Comparison of ENCODE assay signal across 24 cellular contexts in the genomic region with DNA sequence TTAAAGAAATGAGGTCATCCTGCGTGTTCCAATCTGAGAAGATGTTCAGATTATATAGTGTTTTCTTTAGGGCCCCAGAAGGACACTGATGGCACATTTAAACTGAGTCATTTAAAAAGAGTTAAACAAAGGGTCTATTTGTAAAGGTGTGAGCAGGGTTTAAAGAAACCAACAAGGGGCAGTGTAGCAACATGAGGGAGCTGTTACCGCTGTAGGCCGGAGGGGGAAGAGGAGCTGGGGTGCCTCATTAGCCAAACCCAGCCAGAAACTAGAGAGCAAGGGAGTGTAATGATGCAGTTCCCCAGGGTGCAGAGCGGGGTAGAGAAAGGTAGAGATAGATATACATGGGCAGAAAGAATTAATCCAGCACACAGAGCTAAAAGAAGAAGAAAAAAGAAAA.
DNase-seq lines count a peak whose midpoint lies in the region; ATAC-seq and TF ChIP-seq lines count a peak whose summit lies in the region.
"Had no signal": no experiment of that assay in that cellular context is flagged by ENCODE, and none has a peak within 500 bp of the region (broad histone marks: within the 10 kb centered on the region; RNA-seq: fewer than 3 reads in every experiment).

No MANE protein-coding gene starts in this region.

- H4K20me1 ChIP-seq in GM23338 (replicated peaks; ENCODE audit: insufficient read depth) (no peaks in the 10 kb centered on the region), hepatocyte (ENCODE audit: insufficient read depth, poor library complexity, severe bottlenecking) (no peaks in the 10 kb centered on the region), smooth muscle cell (ENCODE audit: low read depth) (no peaks in the 10 kb centered on the region)

- H3F3A ChIP-seq in GM23338 (replicated peaks; ENCODE audit: low read depth) (no peaks in the 10 kb centered on the region), smooth muscle cell (ENCODE audit: low read depth) (no peaks in the 10 kb centered on the region)

- ATAC-seq in GM23338, result peak; percentile 100
- peak; percentile 97 for ATAC-seq in WTC11
- no peak for ATAC-seq in foreskin keratinocyte
- ATAC-seq: effector memory CD8-positive, alpha-beta T cell; left lung had no signal

- intact Hi-C loops in adrenal gland (cut with DNase I), result no loop called here

- H3K9me3 Mint-ChIP-seq in GM23338, result no peaks in the 10 kb centered on the region
- peaks cover 9% of the 10 kb centered on the region for H3K9me3 Mint-ChIP-seq in WTC11
- H3K9me3 Mint-ChIP-seq: nephron had no signal

- H3K36me3 ChIP-seq in GM23338 (ENCODE audit: insufficient read depth) (no peaks in the 10 kb centered on the region; the same call in 1 of the 2 replicates), hepatocyte (replicated peaks; ENCODE audit: insufficient read depth, low read depth) (no peaks in the 10 kb centered on the region), adrenal gland (replicated peaks in 1 of 2) (no peaks in the 10 kb centered on the region), smooth muscle cell (ENCODE audit: low read depth) (no peaks in the 10 kb centered on the region)
- H3K36me3 ChIP-seq: esophagus muscularis mucosa, left lung, sigmoid colon, upper lobe of left lung had no signal

- POLR2A ChIA-PET in WTC11 (lab: Charles Lee), result no interaction called here

- TF ChIP-seq POLR2A in adrenal gland (IDR thresholded peaks at IDR 0.05), result no peak

- H3K27me3 Mint-ChIP-seq in GM23338 (ENCODE audit: insufficient read depth, low read depth, poor library complexity), result no peaks in the 10 kb centered on the region
- H3K27me3 Mint-ChIP-seq in WTC11 (ENCODE audit: low read depth), result no peaks in the 10 kb centered on the region

- H2AFZ ChIP-seq in GM23338 (no peak overlapping the region), hepatocyte (no peak overlapping the region), smooth muscle cell (ENCODE audit: low read depth) (no peak overlapping the region)
- H2AFZ ChIP-seq: parathyroid adenoma had no signal

- H3K27ac Mint-ChIP-seq in GM23338, result no peak overlapping the region
- H3K27ac Mint-ChIP-seq in WTC11, result no peak overlapping the region
- H3K27ac Mint-ChIP-seq: CD4-positive, alpha-beta T cell; effector memory CD8-positive, alpha-beta T cell; nephron had no signal

- DNase-seq in AG20443 (ENCODE audit: low spot score) (peak; percentile 65), GM23338 (ENCODE audit: low spot score) (peak; percentile 84), WTC11 (ENCODE audit: low spot score) (peak; percentile 45), hepatocyte (ENCODE audit: low spot score) (no peak), adrenal gland (no peak), foreskin keratinocyte (no peak), NCI-H1417 treated with DMSO at 0.1 percent for 48 hours (lab: John Stamatoyannopoulos, UW) (no peak), smooth muscle cell (lab: John Stamatoyannopoulos, UW; ENCODE audit: unreplicated experiment) (no peak)
- DNase-seq: ACHN; activated CD4-positive, alpha-beta T cell treated with anti-CD3 and anti-CD28 coated beads, Interleukin-2, amount 50 U/mL, for 48 hours; activated CD4-positive, CD25-positive, alpha-beta regulatory T cell; activated CD8-positive, alpha-beta memory T cell treated with anti-CD3 and anti-CD28 coated beads, Interleukin-2, amount 50 U/mL, for 48 hours; CD4-positive, alpha-beta T cell; DMS 273 treated with DMSO at 0.1 percent for 48 hours; effector memory CD8-positive, alpha-beta T cell; IMR-90; left lung; NCI-H510A treated with DMSO at 0.1 percent for 48 hours; sigmoid colon; T-helper 9 cell; upper lobe of left lung had no signal

- no peak overlapping the region for H3K27ac ChIP-seq in GM23338 (ENCODE audit: low read depth)
- H3K27ac ChIP-seq in hepatocyte, result no peak overlapping the region
- no peak overlapping the region for H3K27ac ChIP-seq in adrenal gland
- no peak overlapping the region for H3K27ac ChIP-seq in foreskin keratinocyte
- H3K27ac ChIP-seq in smooth muscle cell (ENCODE audit: low read depth), result no peak overlapping the region
- H3K27ac ChIP-seq: esophagus muscularis mucosa, left lung, parathyroid adenoma, sigmoid colon, upper lobe of left lung had no signal

- H3K27me3 ChIP-seq in GM23338 (ENCODE audit: insufficient read depth), result no peaks in the 10 kb centered on the region
- H3K27me3 ChIP-seq in hepatocyte, result no peaks in the 10 kb centered on the region
- H3K27me3 ChIP-seq in adrenal gland, result peaks cover 27% of the 10 kb centered on the region
- H3K27me3 ChIP-seq in foreskin keratinocyte, result no peaks in the 10 kb centered on the region
- no peaks in the 10 kb centered on the region for H3K27me3 ChIP-seq in smooth muscle cell (ENCODE audit: low read depth)
- H3K27me3 ChIP-seq: upper lobe of left lung had no signal

- H3K4me3 Mint-ChIP-seq in GM23338 (no peak overlapping the region), WTC11 (no peak overlapping the region)
- H3K4me3 Mint-ChIP-seq: CD4-positive, alpha-beta T cell; effector memory CD8-positive, alpha-beta T cell; nephron had no signal

- H3K4me1 Mint-ChIP-seq in GM23338 (peaks cover 9% of the 10 kb centered on the region; the same call in 2 of the 3 replicates), WTC11 (peaks cover 12% of the 10 kb centered on the region)

- H3K4me2 ChIP-seq in GM23338 (no peak overlapping the region), hepatocyte (no peak overlapping the region), smooth muscle cell (no peak overlapping the region)

- no peaks in the 10 kb centered on the region for H3K9me3 ChIP-seq in hepatocyte (ENCODE audit: low read depth)
- no peaks in the 10 kb centered on the region for H3K9me3 ChIP-seq in adrenal gland (replicated peaks in 1 of 3)
- H3K9me3 ChIP-seq in smooth muscle cell (replicated peaks; ENCODE audit: low read depth), result no peaks in the 10 kb centered on the region
- H3K9me3 ChIP-seq: esophagus muscularis mucosa, left lung, sigmoid colon, upper lobe of left lung had no signal

- H3K4me1 ChIP-seq in GM23338 (ENCODE audit: insufficient read depth), result no peaks in the 10 kb centered on the region
- H3K4me1 ChIP-seq in hepatocyte (ENCODE audit: insufficient read depth), result peaks cover 3% of the 10 kb centered on the region
- no peaks in the 10 kb centered on the region for H3K4me1 ChIP-seq in adrenal gland (replicated peaks in 1 of 2)
- H3K4me1 ChIP-seq in foreskin keratinocyte, result no peaks in the 10 kb centered on the region
- H3K4me1 ChIP-seq in smooth muscle cell (ENCODE audit: low read depth), result no peaks in the 10 kb centered on the region
- H3K4me1 ChIP-seq: esophagus muscularis mucosa, left lung, parathyroid adenoma, sigmoid colon, upper lobe of left lung had no signal

- H3K4me3 ChIP-seq in GM23338 (no peak overlapping the region), hepatocyte (no peak overlapping the region), adrenal gland (no peak overlapping the region), smooth muscle cell (no peak overlapping the region)
- H3K4me3 ChIP-seq: esophagus muscularis mucosa, left lung, sigmoid colon, upper lobe of left lung had no signal

- H3K36me3 Mint-ChIP-seq in GM23338 (ENCODE audit: low read depth), result no peaks in the 10 kb centered on the region
- H3K36me3 Mint-ChIP-seq in WTC11, result 0 out of 2 replicates have a peak, but pooled peaks cover 2% of the 10 kb centered on the region

- H3K9me2 ChIP-seq in GM23338 (ENCODE audit: insufficient read depth) (no peaks in the 10 kb centered on the region; the same call in 1 of the 2 replicates), hepatocyte (replicated peaks; ENCODE audit: insufficient read depth) (no peaks in the 10 kb centered on the region)

- TF ChIP-seq CTCF in GM23338 (conservative IDR thresholded peaks at IDR 0.05; ENCODE audit: low read depth in 2 of 2) (peak; percentile 73 to 80), WTC11 (IDR thresholded peaks at IDR 0.05) (no peak), hepatocyte (IDR thresholded peaks at IDR 0.05; ENCODE audit: poor library complexity) (peak; percentile 14), adrenal gland (IDR thresholded peaks at IDR 0.05) (no peak), foreskin keratinocyte (conservative IDR thresholded peaks at IDR 0.05) (no peak), smooth muscle cell (IDR thresholded peaks at IDR 0.05; ENCODE audit: borderline replicate concordance, insufficient read depth, poor library complexity, severe bottlenecking) (no peak)

- WGBS in hepatocyte (ENCODE audit: low lambda C conversion rate, missing lambda C conversion rate), result 41% methylated on average over 4 of the region's 4 CpGs
- WGBS in adrenal gland, 4 donors, result 45 to 52% (median 50%) methylated on average over 4 of the region's 4 CpGs
- WGBS in smooth muscle cell (ENCODE audit: low lambda C conversion rate), result 38% methylated on average over 4 of the region's 4 CpGs

- H3K79me2 ChIP-seq in GM23338 (replicated peaks; ENCODE audit: insufficient read depth) (no peaks in the 10 kb centered on the region), hepatocyte (no peaks in the 10 kb centered on the region), smooth muscle cell (ENCODE audit: low read depth) (no peaks in the 10 kb centered on the region)
- H3K79me2 ChIP-seq: parathyroid adenoma had no signal

- no peak overlapping the region for H3K9ac ChIP-seq in smooth muscle cell (ENCODE audit: low read depth)
- H3K9ac ChIP-seq: parathyroid adenoma had no signal

- CTCF ChIA-PET in WTC11 (lab: Charles Lee), result interaction anchor here (0.6 to 1.2 kb wide), 16 partner anchors 8 to 272 kb away, joined by 3 to 8 read pairs (median 4); no protein-coding TSS in a partner anchor

TF ChIP-seq in GM23338, 12 proteins besides CTCF, POLR2A, EP300 and RAD21 (continues in another document):
- TF ChIP-seq EZH2phosphoT487 (IDR thresholded peaks at IDR 0.05; ENCODE audit: unreplicated experiment) (no peak), ZNF114 (CRISPR knock-in tag; IDR thresholded peaks at IDR 0.05) (no peak)

TF ChIP-seq in WTC11, 78 proteins besides CTCF, POLR2A, EP300 and RAD21 (continues in another document):
- no peak for TF ChIP-seq KAT7 (CRISPR knock-in tag; IDR thresholded peaks at IDR 0.05; ENCODE audit: borderline replicate concordance)
- TF ChIP-seq JAZF1 (CRISPR knock-in tag; IDR thresholded peaks at IDR 0.05), result no peak
- TF ChIP-seq, protein P1, sequence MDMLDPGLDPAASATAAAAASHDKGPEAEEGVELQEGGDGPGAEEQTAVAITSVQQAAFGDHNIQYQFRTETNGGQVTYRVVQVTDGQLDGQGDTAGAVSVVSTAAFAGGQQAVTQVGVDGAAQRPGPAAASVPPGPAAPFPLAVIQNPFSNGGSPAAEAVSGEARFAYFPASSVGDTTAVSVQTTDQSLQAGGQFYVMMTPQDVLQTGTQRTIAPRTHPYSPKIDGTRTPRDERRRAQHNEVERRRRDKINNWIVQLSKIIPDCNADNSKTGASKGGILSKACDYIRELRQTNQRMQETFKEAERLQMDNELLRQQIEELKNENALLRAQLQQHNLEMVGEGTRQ (CRISPR knock-in tag; IDR thresholded peaks at IDR 0.05), result no peak
- TF ChIP-seq SOX15 (CRISPR knock-in tag; IDR thresholded peaks at IDR 0.05), result no peak

Comparison
In these comparisons a context has a peak if more than half of its experiments do, and no peak if none do; other contexts are left out.
1. DNase-seq: peak in AG20443 (single experiment), GM23338 (single experiment) and WTC11 (single experiment); none in hepatocyte (single experiment), adrenal gland (0 of 7), foreskin keratinocyte (0 of 2), NCI-H1417 treated with DMSO at 0.1 percent for 48 hours (single experiment) and smooth muscle cell (single experiment).
2. CTCF ChIP-seq: peak in GM23338 (2 of 2) and hepatocyte (single experiment); none in WTC11 (single experiment), adrenal gland (0 of 6), foreskin keratinocyte (single experiment) and smooth muscle cell (single experiment).